8 cellular contexts compared by ENCODE assay signal in the genomic region with DNA sequence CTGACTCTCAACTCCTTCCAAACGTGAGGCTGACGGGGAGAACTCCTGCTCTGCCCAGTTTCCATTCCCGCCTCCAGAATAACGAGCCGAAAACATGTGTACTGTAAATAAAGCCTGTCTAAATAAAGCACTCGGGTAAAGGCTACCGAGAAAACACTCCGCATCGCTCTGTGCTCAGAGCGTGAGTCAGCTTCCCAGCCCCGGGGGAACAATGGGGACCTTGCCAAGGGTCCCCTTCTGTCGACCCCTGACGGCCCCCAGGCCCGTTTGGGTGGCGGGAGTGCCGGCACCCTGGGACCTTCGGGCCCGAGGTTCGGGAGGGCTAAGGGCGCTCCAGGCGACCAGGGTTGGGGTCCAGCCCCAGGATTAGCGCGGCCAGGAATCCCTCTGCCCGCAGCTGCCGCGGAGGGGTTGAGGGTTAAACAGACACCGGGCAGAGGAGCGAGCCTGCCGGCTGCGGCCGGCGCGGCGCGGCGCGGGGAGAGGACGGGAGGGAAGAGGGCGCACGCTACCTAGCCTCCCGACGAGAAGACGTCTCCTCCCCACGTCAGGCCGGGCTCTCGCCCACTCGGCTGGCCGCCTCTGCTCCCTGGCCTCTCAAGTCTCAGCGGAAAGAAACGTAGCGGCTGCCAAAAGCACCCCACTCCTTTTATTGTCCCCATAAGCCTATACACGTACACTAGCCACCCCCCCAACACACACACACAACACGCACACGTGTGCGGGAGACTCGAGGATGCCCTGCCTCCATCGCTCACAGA.
A peak's percentile ranks its signal among the peaks of the same experiment; 100 is the strongest.
DNase-seq lines count a peak whose midpoint lies in the region; ATAC-seq and TF ChIP-seq lines count a peak whose summit lies in the region.

No MANE protein-coding gene starts in this region.

- H3K27ac Mint-ChIP-seq in CD8-positive, alpha-beta memory T cell = peak overlapping the region in 5 of 8 donors; percentile 58 to 70 (median 60)
- no peak overlapping the region for H3K27ac Mint-ChIP-seq in progenitor cell of endocrine pancreas

- TF ChIP-seq CTCF in fibroblast of mammary gland (conservative IDR thresholded peaks at IDR 0.05; ENCODE audit: control insufficient read depth, insufficient read depth, low read depth, low read length) = no peak
- TF ChIP-seq CTCF in progenitor cell of endocrine pancreas (IDR thresholded peaks at IDR 0.05; ENCODE audit: unreplicated experiment) = no peak

- H3K27me3 Mint-ChIP-seq in CD8-positive, alpha-beta memory T cell = peaks cover 13 to 39% of the 10 kb centered on the region in 2 donors
- H3K27me3 Mint-ChIP-seq in progenitor cell of endocrine pancreas = peaks cover 41% of the 10 kb centered on the region

- ATAC-seq in HG02642 (IDR thresholded peaks at IDR 0.05; ENCODE audit: poor library complexity, unreplicated experiment) = peak; percentile 16

- no peaks in the 10 kb centered on the region for H3K36me3 Mint-ChIP-seq in CD8-positive, alpha-beta memory T cell
- no peaks in the 10 kb centered on the region for H3K36me3 Mint-ChIP-seq in progenitor cell of endocrine pancreas (ENCODE audit: insufficient read depth)

- peaks cover 10% of the 10 kb centered on the region for H3K4me1 ChIP-seq in CD8-positive, alpha-beta memory T cell (ENCODE audit: insufficient read depth, low read length)

- POLR2A ChIA-PET in CD8-positive, alpha-beta memory T cell (lab: Charles Lee) = no interaction called here

- H3K4me3 ChIP-seq in CD8-positive, alpha-beta memory T cell (ENCODE audit: low read length) = peak overlapping the region; percentile 43
- peak overlapping the region; percentile 12 for H3K4me3 ChIP-seq in fibroblast of mammary gland (ENCODE audit: control insufficient read depth, low read depth, low read length)

- H3K4me1 Mint-ChIP-seq in CD8-positive, alpha-beta memory T cell = peaks cover 18 to 32% (median 19%) of the 10 kb centered on the region in 3 donors
- peaks cover 9% of the 10 kb centered on the region for H3K4me1 Mint-ChIP-seq in progenitor cell of endocrine pancreas (ENCODE audit: low read depth)

- DNase-seq in CD8-positive, alpha-beta memory T cell = no peak
- peak; percentile 63 for DNase-seq in activated CD8-positive, alpha-beta memory T cell treated with anti-CD3 and anti-CD28 coated beads for 24 hours
- DNase-seq in fibroblast of mammary gland (ENCODE audit: low read depth) (peak; percentile 78), progenitor cell of endocrine pancreas (ENCODE audit: low spot score, unreplicated experiment) (no peak), pons (ENCODE audit: low spot score) (no peak), NCI-H146 treated with DMSO at 0.1 percent for 48 hours (lab: John Stamatoyannopoulos, UW; ENCODE audit: unreplicated experiment) (no peak)
- no peak for DNase-seq in stimulated activated CD4-positive, alpha-beta T cell treated with anti-CD3 and anti-CD28 coated beads, Interleukin-12 subunit alpha, Interleukin-12 subunit beta, amount 100 ng/mL, for 4 hours

- CTCF ChIA-PET in CD8-positive, alpha-beta memory T cell (lab: Charles Lee) = no interaction called here

- no peaks in the 10 kb centered on the region for H3K9me3 ChIP-seq in CD8-positive, alpha-beta memory T cell (ENCODE audit: low read length)

- no peak overlapping the region for H3K27ac ChIP-seq in CD8-positive, alpha-beta memory T cell (ENCODE audit: low read depth, low read length)

- no peaks in the 10 kb centered on the region for H3K27me3 ChIP-seq in CD8-positive, alpha-beta memory T cell (ENCODE audit: insufficient read depth, low read length, poor library complexity, severe bottlenecking)

- peak overlapping the region; percentile 65 to 91 (median 72) for H3K4me3 Mint-ChIP-seq in CD8-positive, alpha-beta memory T cell
- H3K4me3 Mint-ChIP-seq in progenitor cell of endocrine pancreas (ENCODE audit: low read depth) = peak overlapping the region; percentile 36

- H3K36me3 ChIP-seq in CD8-positive, alpha-beta memory T cell (ENCODE audit: insufficient read depth, low read length) = no peaks in the 10 kb centered on the region

- peaks cover 0 to 4% (median 2%) of the 10 kb centered on the region in 5 donors for H3K9me3 Mint-ChIP-seq in CD8-positive, alpha-beta memory T cell
- H3K9me3 Mint-ChIP-seq in progenitor cell of endocrine pancreas (ENCODE audit: low read depth) = no peaks in the 10 kb centered on the region

Comparison
In these comparisons a context has a peak if more than half of its experiments do, and no peak if none do; other contexts are left out.
1. DNase-seq: peak in activated CD8-positive, alpha-beta memory T cell treated with anti-CD3 and anti-CD28 coated beads for 24 hours (single experiment) and fibroblast of mammary gland (single experiment); none in CD8-positive, alpha-beta memory T cell (0 of 5), progenitor cell of endocrine pancreas (single experiment), pons (single experiment), NCI-H146 treated with DMSO at 0.1 percent for 48 hours (single experiment) and stimulated activated CD4-positive, alpha-beta T cell treated with anti-CD3 and anti-CD28 coated beads, Interleukin-12 subunit alpha, Interleukin-12 subunit beta, amount 100 ng/mL, for 4 hours (single experiment).